ENCODE assay signal across 8 cellular contexts in genomic region chr7:72829964-72830354, GRCh38. TPM values are rescaled to one million over a fixed set of nuclear protein-coding genes. Genes with fewer than 3 reads are reported as not detected.
DNase-seq lines count a peak whose midpoint lies in the region; ATAC-seq and TF ChIP-seq lines count a peak whose summit lies in the region.
"Not testable (repeated sequence)": the region's sequence is repeated elsewhere in the genome, so short reads cannot be mapped to it uniquely, and the experiment has no call there.

No MANE protein-coding gene starts in this region.

- TF ChIP-seq CTCF in epithelial cell of proximal tubule (conservative IDR thresholded peaks at IDR 0.05; ENCODE audit: low read depth, low read length) = peak; percentile 55

- DNase-seq in Caki2 (ENCODE audit: low read depth) (peak; percentile 73), KBM-7 (peak; percentile 71), RPMI7951 (ENCODE audit: low read depth) (peak; percentile 84), epithelial cell of proximal tubule (ENCODE audit: low read depth) (peak; percentile 59), mesenteric fat pad (ENCODE audit: low spot score) (peak; percentile 62)
- peak; percentile 37 to 57 for DNase-seq in activated T-cell treated with anti-CD3 and anti-CD28 coated beads, Interleukin-2, amount 50 U/mL, for 48 hours
- peak; percentile 3 to 26 (median 13) for DNase-seq in stimulated activated CD4-positive, alpha-beta T cell treated with anti-CD3 and anti-CD28 coated beads, TNF-alpha, amount 100 ng/mL, for 4 hours (ENCODE audit: low read depth in 3 of 3)

- H3K4me3 ChIP-seq in epithelial cell of proximal tubule (ENCODE audit: low read depth, low read length) = peak overlapping the region; percentile 66

- peak; percentile 25 for ATAC-seq in GM21515 (IDR thresholded peaks at IDR 0.05; ENCODE audit: unreplicated experiment)

- in situ Hi-C loops in Caki2 (cut with HindIII; ENCODE audit: low pct_unique_long_range_greater_than_20kb, low sequenced_read_pairs); KBM-7 (cut with MboI; ENCODE audit: low pct_unique_long_range_greater_than_20kb, low sequenced_read_pairs): not testable (repeated sequence)

RNA-seq across cellular contexts. Expression of gene TYW1B, which starts 2.0 kb away (rescaled TPM):
- total RNA-seq in Caki2 (2014; rRNA removed; shearing (Covaris generic); ENCODE audit: low replicate concordance) = 0.09 and 0.78 TPM in 2 replicates
- 3.1 and 4.7 TPM in 2 replicates for total RNA-seq in RPMI7951 (2014; rRNA removed; shearing (Covaris generic))
- 0.80 and 1.3 TPM in 2 replicates for total RNA-seq in epithelial cell of proximal tubule
- 2.4 TPM for total RNA-seq in mesenteric fat pad

Comparison
In these comparisons a context has a peak if more than half of its experiments do, and no peak if none do; other contexts are left out.
1. Peak in every context shown above with its lines: DNase-seq, ATAC-seq and H3K4me3 ChIP-seq.
2. DNase-seq: peak in every context shown above with its lines; median percentile 84 in RPMI7951; 73 in Caki2; 71 in KBM-7; 62 in mesenteric fat pad; 59 in epithelial cell of proximal tubule; 47 in activated T-cell treated with anti-CD3 and anti-CD28 coated beads, Interleukin-2, amount 50 U/mL, for 48 hours; 13 in stimulated activated CD4-positive, alpha-beta T cell treated with anti-CD3 and anti-CD28 coated beads, TNF-alpha, amount 100 ng/mL, for 4 hours.